22 cellular contexts compared by ENCODE assay signal in the genomic region with DNA sequence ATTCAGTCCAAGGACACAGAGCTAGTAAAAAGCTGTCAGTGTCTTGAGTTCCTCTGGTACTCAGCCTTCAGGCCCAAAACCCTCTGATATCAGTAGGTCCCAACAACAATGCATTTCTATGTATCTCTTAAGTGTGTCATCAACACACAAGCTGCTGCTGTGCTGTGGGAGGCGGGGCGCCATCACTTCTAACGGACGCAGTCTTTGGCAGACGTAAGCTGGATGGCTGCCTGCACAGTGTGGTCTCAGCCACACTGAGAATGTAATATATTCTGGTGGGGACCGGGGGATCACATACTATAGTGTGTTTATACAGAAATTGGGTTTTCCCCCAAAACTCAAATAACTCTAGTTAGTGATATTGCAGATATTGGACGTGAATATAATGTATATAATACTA.
"Had no signal": no experiment of that assay in that cellular context is flagged by ENCODE, and none has a peak within 500 bp of the region (broad histone marks: within the 10 kb centered on the region; RNA-seq: fewer than 3 reads in every experiment).

No MANE protein-coding gene starts in this region.

- DNase-seq: activated CD4-positive, alpha-beta T cell treated with anti-CD3 and anti-CD28 coated beads for 4 hours; activated CD8-positive, alpha-beta memory T cell treated with anti-CD3 and anti-CD28 coated beads, Interleukin-2, amount 50 U/mL, for 4 hours; activated CD8-positive, alpha-beta T cell treated with anti-CD3 and anti-CD28 coated beads for 36 hours; activated gamma-delta T cell treated with Interleukin-2 at 50 U/mL for 16 hours; activated naive CD4-positive, alpha-beta T cell treated with anti-CD3 and anti-CD28 coated beads, Interleukin-2, amount 10 ng/mL, durations not matched to agents 7 days and 5 days; activated naive CD8-positive, alpha-beta T cell treated with anti-CD3 and anti-CD28 coated beads for 36 hours; activated T-cell treated with anti-CD3 and anti-CD28 coated beads, Interleukin-2, amount 50 U/mL, for 72 hours; caudate nucleus; KG1; MG63; MV-4-11; NCI-H1092 treated with DMSO at 0.1 percent for 48 hours; NCI-H1417 treated with DMSO at 0.1 percent for 48 hours; NCI-H1694; NCI-H2029; NCI-H446; NCI-H524; NCI-H748 treated with DMSO at 0.1 percent for 48 hours; RPMI8226; SHP77 had no signal

- H3K27me3 ChIP-seq: MG63, SJSA1 had no signal

- H3K27ac ChIP-seq: SJSA1 had no signal

- H3K4me1 ChIP-seq: SJSA1 had no signal

- H3K4me3 ChIP-seq: MG63, SJSA1 had no signal

- ATAC-seq: activated CD4-positive, CD25-positive, alpha-beta regulatory T cell treated with anti-CD3 and anti-CD28 coated beads, Interleukin-2, amount 50 U/mL, for 24 hours; activated CD8-positive, alpha-beta T cell treated with anti-CD3 and anti-CD28 coated beads for 36 hours; activated T-cell treated with anti-CD3 and anti-CD28 coated beads, Interleukin-2, amount 50 U/mL, for 72 hours had no signal

- H3K36me3 ChIP-seq: MG63, SJSA1 had no signal

- H3K9me3 ChIP-seq: MG63, SJSA1 had no signal
